9 cellular contexts compared by ENCODE assay signal in genomic region chr4:118954246-118954645, GRCh38.
DNase-seq lines count a peak whose midpoint lies in the region; ATAC-seq, FAIRE-seq and TF ChIP-seq lines count a peak whose summit lies in the region.
"Had no signal": no experiment of that assay in that cellular context is flagged by ENCODE, and none has a peak within 500 bp of the region (broad histone marks: within the 10 kb centered on the region; RNA-seq: fewer than 3 reads in every experiment).

No MANE protein-coding gene starts in this region.

- CTCF ChIA-PET in endothelial cell of umbilical vein (lab: Charles Lee), result interaction anchor here (1.2 kb wide), 1 partner anchor 16 kb away, joined by 3 read pairs; no protein-coding TSS in a partner anchor

- no peaks in the 10 kb centered on the region for H3K36me3 ChIP-seq in endothelial cell of umbilical vein (ENCODE audit: control insufficient read depth in 2 of 2, extremely low read depth in 1 of 2, insufficient read depth in 2 of 2, low read length in 2 of 2)

- no peaks in the 10 kb centered on the region for H3K79me2 ChIP-seq in endothelial cell of umbilical vein (ENCODE audit: control insufficient read depth, insufficient read depth, low read length)

- no peak for DNase-seq in GM10266 (ENCODE audit: extremely low spot score)
- DNase-seq in NCI-H774 (lab: John Stamatoyannopoulos, UW), result peak; percentile 5
- peak; percentile 32 for DNase-seq in endothelial cell of umbilical vein (ENCODE audit: low read depth, low spot score)
- DNase-seq in putamen (ENCODE audit: low spot score), result peak; percentile 7
- no peak for DNase-seq in activated CD4-positive, alpha-beta T cell treated with anti-CD3 and anti-CD28 coated beads, Interleukin-2, amount 10 ng/mL, durations not matched to agents 24 days and 14 days
- DNase-seq in ecto neural progenitor cell (ENCODE audit: low spot score), result no peak
- DNase-seq: NCI-H526 treated with DMSO at 0.1 percent for 48 hours had no signal

- no TSS peak for BruUV-seq in endothelial cell of umbilical vein (replicated peaks; lab: Mats Ljungman, UMichigan)

- no peaks in the 10 kb centered on the region for H3K9me3 Mint-ChIP-seq in activated CD4-positive, alpha-beta T cell treated with anti-CD3 and anti-CD28 coated beads, Interleukin-2, amount 10 ng/mL, durations not matched to agents 24 days and 14 days

- peak; percentile 15 for TF ChIP-seq CTCF in GM10266 (IDR thresholded peaks at IDR 0.05; ENCODE audit: control insufficient read depth, insufficient read depth, low read depth, missing control alignments)
- TF ChIP-seq CTCF in endothelial cell of umbilical vein (IDR thresholded peaks at IDR 0.05; ENCODE audit: extremely low read depth in 1 of 2, insufficient read depth in 1 of 2, low read depth in 1 of 2, low read length in 2 of 2), result peak in 1 of 2 donors; percentile 15

- peaks cover 8% of the 10 kb centered on the region for H3K27me3 Mint-ChIP-seq in activated CD4-positive, alpha-beta T cell treated with anti-CD3 and anti-CD28 coated beads, Interleukin-2, amount 10 ng/mL, durations not matched to agents 24 days and 14 days

- H3K9me1 ChIP-seq in endothelial cell of umbilical vein (replicated peaks; ENCODE audit: control insufficient read depth, extremely low read depth, insufficient read depth, low read length), result no peaks in the 10 kb centered on the region

- TF ChIP-seq POLR2A in endothelial cell of umbilical vein (IDR thresholded peaks at IDR 0.05; ENCODE audit: low read depth, low read length), result no peak

- H3K27ac ChIP-seq in endothelial cell of umbilical vein (ENCODE audit: insufficient read depth, low read depth, low read length), result no peak overlapping the region

- H3K4me3 ChIP-seq in endothelial cell of umbilical vein (replicated peaks in 1 of 3; ENCODE audit: insufficient read depth in 1 of 3, low read depth in 1 of 3, low read length in 3 of 3), result no peak overlapping the region

- ATAC-seq in HG02973 (IDR thresholded peaks at IDR 0.05; ENCODE audit: unreplicated experiment), result no peak
- no peak for ATAC-seq in GM18868 (IDR thresholded peaks at IDR 0.05; ENCODE audit: unreplicated experiment)

- peak; percentile 18 for FAIRE-seq in endothelial cell of umbilical vein (lab: Jason Lieb, UNC)

- H3K27ac Mint-ChIP-seq in activated CD4-positive, alpha-beta T cell treated with anti-CD3 and anti-CD28 coated beads, Interleukin-2, amount 10 ng/mL, durations not matched to agents 24 days and 14 days, result no peak overlapping the region

- no peaks in the 10 kb centered on the region for H3K4me1 Mint-ChIP-seq in activated CD4-positive, alpha-beta T cell treated with anti-CD3 and anti-CD28 coated beads, Interleukin-2, amount 10 ng/mL, durations not matched to agents 24 days and 14 days

- no peaks in the 10 kb centered on the region for H4K20me1 ChIP-seq in endothelial cell of umbilical vein (replicated peaks; ENCODE audit: control insufficient read depth, extremely low read depth, insufficient read depth, low read length)

- H3K27me3 ChIP-seq in endothelial cell of umbilical vein (ENCODE audit: control insufficient read depth in 2 of 2, insufficient read depth in 2 of 2, low read length in 2 of 2), result no peaks in the 10 kb centered on the region

- intact Hi-C loops in endothelial cell of umbilical vein (cut with micrococcal nuclease), result no loop called here
- intact Hi-C loops in activated CD4-positive, alpha-beta T cell treated with anti-CD3 and anti-CD28 coated beads, Interleukin-2, amount 10 ng/mL, durations not matched to agents 24 days and 14 days (cut with micrococcal nuclease), result no loop called here

- no peaks in the 10 kb centered on the region for H3K9me3 ChIP-seq in endothelial cell of umbilical vein (replicated peaks; ENCODE audit: control insufficient read depth, insufficient read depth, low read length)

- POLR2A ChIA-PET in endothelial cell of umbilical vein (lab: Charles Lee), result no interaction called here

- no peaks in the 10 kb centered on the region for H3K4me1 ChIP-seq in endothelial cell of umbilical vein (ENCODE audit: control insufficient read depth, extremely low read depth, insufficient read depth, low read length)

- H3K9ac ChIP-seq in endothelial cell of umbilical vein (replicated peaks; ENCODE audit: extremely low read depth, insufficient read depth, low read length), result no peak overlapping the region

- dilution Hi-C loops in endothelial cell of umbilical vein (cut with MboI; ENCODE audit: extremely low pct_ligation_motif_present, low sequenced_read_pairs), result no loop called here

- no peak overlapping the region for H3K4me2 ChIP-seq in endothelial cell of umbilical vein (ENCODE audit: insufficient read depth, low read length)

- no peak overlapping the region for H3K4me3 Mint-ChIP-seq in activated CD4-positive, alpha-beta T cell treated with anti-CD3 and anti-CD28 coated beads, Interleukin-2, amount 10 ng/mL, durations not matched to agents 24 days and 14 days

- no peaks in the 10 kb centered on the region for H3K36me3 Mint-ChIP-seq in activated CD4-positive, alpha-beta T cell treated with anti-CD3 and anti-CD28 coated beads, Interleukin-2, amount 10 ng/mL, durations not matched to agents 24 days and 14 days (ENCODE audit: low read depth)

- H2AFZ ChIP-seq in endothelial cell of umbilical vein (ENCODE audit: low read depth, low read length), result no peak overlapping the region

TF ChIP-seq in endothelial cell of umbilical vein, 7 proteins besides CTCF, POLR2A, EP300 and RAD21:
- TF ChIP-seq GATA2 (IDR thresholded peaks at IDR 0.05; ENCODE audit: insufficient read depth, insufficient read length, low read depth, low read length) (no peak), JUN (IDR thresholded peaks at IDR 0.05; ENCODE audit: borderline replicate concordance, insufficient read depth, insufficient read length, low read depth) (no peak)
TF ChIP-seq in endothelial cell of umbilical vein: peak in this region for 0.

Comparison
In these comparisons a context has a peak if more than half of its experiments do, and no peak if none do; other contexts are left out.
1. DNase-seq: peak in NCI-H774 (single experiment), endothelial cell of umbilical vein (single experiment) and putamen (single experiment); none in GM10266 (single experiment), activated CD4-positive, alpha-beta T cell treated with anti-CD3 and anti-CD28 coated beads, Interleukin-2, amount 10 ng/mL, durations not matched to agents 24 days and 14 days (single experiment) and ecto neural progenitor cell (single experiment).